In the genomic region with DNA sequence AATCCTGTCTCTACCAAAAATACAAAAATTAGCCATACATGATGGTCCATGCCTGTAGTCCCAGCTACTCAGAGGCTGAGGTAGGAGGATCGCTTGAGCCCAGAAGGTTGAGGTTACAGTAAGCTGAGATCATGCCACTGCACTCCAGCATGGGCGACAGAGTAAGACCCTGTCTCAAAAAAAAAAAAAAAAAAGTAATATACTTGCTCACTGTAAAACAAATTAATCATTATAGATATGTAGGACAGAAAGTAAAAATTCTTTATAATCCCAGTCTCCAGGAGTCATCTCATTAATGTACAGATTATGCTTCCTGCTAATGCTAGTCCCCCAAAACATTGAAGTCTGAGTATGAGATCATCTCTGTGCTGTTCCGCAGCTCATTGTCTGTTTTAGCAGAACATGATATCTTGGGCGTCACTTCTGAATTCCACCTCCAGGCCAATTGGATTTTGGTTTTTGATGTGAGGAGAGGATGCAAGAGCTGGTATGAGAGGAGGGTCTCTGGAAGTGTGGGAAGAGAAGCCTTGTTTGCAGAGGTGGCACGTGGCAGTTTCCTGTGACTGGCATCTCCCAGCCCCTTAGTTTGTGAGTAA, we compare ENCODE assay signal across 1 cellular context.
TF ChIP-seq lines count a peak whose summit lies in the region.

No MANE protein-coding gene starts in this region.

TF ChIP-seq in IMR-90, 13 proteins besides CTCF, POLR2A, EP300 and RAD21 (continued from another document):
- TF ChIP-seq, protein P1, sequence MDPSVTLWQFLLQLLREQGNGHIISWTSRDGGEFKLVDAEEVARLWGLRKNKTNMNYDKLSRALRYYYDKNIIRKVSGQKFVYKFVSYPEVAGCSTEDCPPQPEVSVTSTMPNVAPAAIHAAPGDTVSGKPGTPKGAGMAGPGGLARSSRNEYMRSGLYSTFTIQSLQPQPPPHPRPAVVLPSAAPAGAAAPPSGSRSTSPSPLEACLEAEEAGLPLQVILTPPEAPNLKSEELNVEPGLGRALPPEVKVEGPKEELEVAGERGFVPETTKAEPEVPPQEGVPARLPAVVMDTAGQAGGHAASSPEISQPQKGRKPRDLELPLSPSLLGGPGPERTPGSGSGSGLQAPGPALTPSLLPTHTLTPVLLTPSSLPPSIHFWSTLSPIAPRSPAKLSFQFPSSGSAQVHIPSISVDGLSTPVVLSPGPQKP (IDR thresholded peaks at IDR 0.05; ENCODE audit: borderline replicate concordance, low read depth, low read length) = no peak
- TF ChIP-seq MAFK (IDR thresholded peaks at IDR 0.05; ENCODE audit: low read depth, low read length) = no peak
- no peak for TF ChIP-seq MAZ (IDR thresholded peaks at IDR 0.05; ENCODE audit: borderline replicate concordance, low read depth, low read length)
- no peak for TF ChIP-seq MXI1 (IDR thresholded peaks at IDR 0.05; ENCODE audit: borderline replicate concordance, low read depth, low read length)
- no peak for TF ChIP-seq RFX5 (IDR thresholded peaks at IDR 0.05; ENCODE audit: low read depth, low read length)
- no peak for TF ChIP-seq NFE2L2 (IDR thresholded peaks at IDR 0.05; ENCODE audit: low read depth, low read length)
- TF ChIP-seq CEBPB (IDR thresholded peaks at IDR 0.05; ENCODE audit: low read depth, low read length) = no peak
- no peak for TF ChIP-seq BHLHE40 (IDR thresholded peaks at IDR 0.05; ENCODE audit: low read depth, low read length)
TF ChIP-seq in IMR-90: peak in this region for 0.
